Comparison of ENCODE assay signal across 20 cellular contexts in genomic region chr12:131370321-131370720, GRCh38.
DNase-seq lines count a peak whose midpoint lies in the region; ATAC-seq and TF ChIP-seq lines count a peak whose summit lies in the region.
"Had no signal": no experiment of that assay in that cellular context is flagged by ENCODE, and none has a peak within 500 bp of the region (broad histone marks: within the 10 kb centered on the region; RNA-seq: fewer than 3 reads in every experiment).

No MANE protein-coding gene starts in this region.

- H3K27ac ChIP-seq in stomach = no peak overlapping the region
- H3K27ac ChIP-seq in vagina = peak overlapping the region; percentile 71
- H3K27ac ChIP-seq: 22Rv1 had no signal

- TF ChIP-seq CTCF in neural crest cell (conservative IDR thresholded peaks at IDR 0.05) (no peak), stomach (IDR thresholded peaks at IDR 0.05) (no peak), vagina (IDR thresholded peaks at IDR 0.05) (no peak)

- no peak for TF ChIP-seq EP300 in stomach (IDR thresholded peaks at IDR 0.05)

- TF ChIP-seq POLR2A in stomach (IDR thresholded peaks at IDR 0.05) (no peak), vagina (IDR thresholded peaks at IDR 0.05) (no peak)

- intact Hi-C loops in stomach (cut with DNase I; ENCODE audit: low total_unique reads) = no loop called here
- intact Hi-C loops in vagina (cut with DNase I) = no loop called here

- H3K27me3 Mint-ChIP-seq in activated T-cell treated with anti-CD3 and anti-CD28 coated beads, Interleukin-2, amount 50 U/mL, for 24 hours = no peaks in the 10 kb centered on the region
- H3K27me3 Mint-ChIP-seq in neural crest cell (ENCODE audit: low read depth) = peaks cover 40% of the 10 kb centered on the region

- no peak overlapping the region for H3K4me3 Mint-ChIP-seq in activated T-cell treated with anti-CD3 and anti-CD28 coated beads, Interleukin-2, amount 50 U/mL, for 24 hours
- H3K4me3 Mint-ChIP-seq in neural crest cell = peak overlapping the region; percentile 42
- H3K4me3 Mint-ChIP-seq: CD4-positive, alpha-beta memory T cell; HFFc6 had no signal

- H3K4me1 ChIP-seq in stomach (no peaks in the 10 kb centered on the region), vagina (peaks cover 60% of the 10 kb centered on the region)
- H3K4me1 ChIP-seq: HAP-1 had no signal

- no peaks in the 10 kb centered on the region for H3K9me3 Mint-ChIP-seq in activated T-cell treated with anti-CD3 and anti-CD28 coated beads, Interleukin-2, amount 50 U/mL, for 24 hours
- no peaks in the 10 kb centered on the region for H3K9me3 Mint-ChIP-seq in neural crest cell
- H3K9me3 Mint-ChIP-seq: CD4-positive, alpha-beta memory T cell had no signal

- H3K27me3 ChIP-seq in stomach (peaks cover 0 to 23% (median 0%) of the 10 kb centered on the region in 3 donors), vagina (no peaks in the 10 kb centered on the region)
- H3K27me3 ChIP-seq: BE2C had no signal

- H3K36me3 ChIP-seq in stomach (no peaks in the 10 kb centered on the region), vagina (no peaks in the 10 kb centered on the region)
- H3K36me3 ChIP-seq: BE2C, HAP-1 had no signal

- H3K4me3 ChIP-seq in stomach (no peak overlapping the region), vagina (peak overlapping the region in 1 of 2 donors; percentile 30)
- H3K4me3 ChIP-seq: HAP-1 had no signal

- no peak overlapping the region for H3K27ac Mint-ChIP-seq in activated T-cell treated with anti-CD3 and anti-CD28 coated beads, Interleukin-2, amount 50 U/mL, for 24 hours
- peak overlapping the region; percentile 48 for H3K27ac Mint-ChIP-seq in neural crest cell (ENCODE audit: unreplicated experiment)
- H3K27ac Mint-ChIP-seq: CD4-positive, alpha-beta memory T cell; HFFc6 had no signal

- ATAC-seq in esophagus mucosa = no peak

- no peaks in the 10 kb centered on the region for H3K4me1 Mint-ChIP-seq in activated T-cell treated with anti-CD3 and anti-CD28 coated beads, Interleukin-2, amount 50 U/mL, for 24 hours (ENCODE audit: low read depth)
- peaks cover 65% of the 10 kb centered on the region for H3K4me1 Mint-ChIP-seq in neural crest cell
- H3K4me1 Mint-ChIP-seq: CD4-positive, alpha-beta memory T cell had no signal

- 65 to 76% (median 74%) methylated on average over 7 to 8 of the region's 8 CpGs for WGBS in stomach, 5 donors

- H3K36me3 Mint-ChIP-seq in activated T-cell treated with anti-CD3 and anti-CD28 coated beads, Interleukin-2, amount 50 U/mL, for 24 hours (ENCODE audit: low read depth) = no peaks in the 10 kb centered on the region
- no peaks in the 10 kb centered on the region for H3K36me3 Mint-ChIP-seq in neural crest cell (ENCODE audit: low read depth)
- H3K36me3 Mint-ChIP-seq: CD4-positive, alpha-beta memory T cell had no signal

- H3K9me3 ChIP-seq in stomach (no peaks in the 10 kb centered on the region), vagina (no peaks in the 10 kb centered on the region)
- H3K9me3 ChIP-seq: BE2C, HAP-1 had no signal

- peak; percentile 9 for DNase-seq in activated T-cell treated with anti-CD3 and anti-CD28 coated beads, Interleukin-2, amount 50 U/mL, for 24 hours
- DNase-seq in activated T-cell treated with anti-CD3 and anti-CD28 coated beads for 4 hours (no peak), neural crest cell (ENCODE audit: low read depth, low spot score) (no peak), stomach (peak; percentile 9), vagina (ENCODE audit: extremely low spot score in 2 of 2) (no peak), iPS-NIHi7 (ENCODE audit: extremely low spot score) (no peak)
- DNase-seq in stimulated activated naive CD4-positive, alpha-beta T cell (lab: John Stamatoyannopoulos, UW) = no peak
- DNase-seq: BE2C; C1 segment of cervical spinal cord; Calu3; CD4-positive, alpha-beta memory T cell; COR-L47; DMS53; DMS79 treated with DMSO at 0.1 percent for 48 hours; GF-D8; GOT3; HFFc6 had no signal

Comparison
In these comparisons a context has a peak if more than half of its experiments do, and no peak if none do; other contexts are left out.
1. DNase-seq: peak in activated T-cell treated with anti-CD3 and anti-CD28 coated beads, Interleukin-2, amount 50 U/mL, for 24 hours (single experiment) and stomach (single experiment); none in activated T-cell treated with anti-CD3 and anti-CD28 coated beads for 4 hours (single experiment), neural crest cell (single experiment), vagina (0 of 2), stimulated activated naive CD4-positive, alpha-beta T cell (0 of 6) and iPS-NIHi7 (single experiment).